In genomic region chr11:65850217-65851082, GRCh38 we compare ENCODE assay signal across 17 cellular contexts. TPM values are rescaled to one million over a fixed set of nuclear protein-coding genes. Genes with fewer than 3 reads are reported as not detected.
DNase-seq lines count a peak whose midpoint lies in the region; ATAC-seq and TF ChIP-seq lines count a peak whose summit lies in the region.
"Had no signal": no experiment of that assay in that cellular context is flagged by ENCODE, and none has a peak within 500 bp of the region (broad histone marks: within the 10 kb centered on the region; RNA-seq: fewer than 3 reads in every experiment).

No MANE protein-coding gene starts in this region.

- TF ChIP-seq CTCF in WERI-Rb-1 (IDR thresholded peaks at IDR 0.05; ENCODE audit: low read depth, low read length) = no peak

- no peak overlapping the region for H2BK120ac ChIP-seq in neuronal stem cell (ENCODE audit: low read depth, low read length)

- peak overlapping the region; percentile 30 for H2BK12ac ChIP-seq in neuronal stem cell (ENCODE audit: low read length)

- no peak overlapping the region for H3K14ac ChIP-seq in neuronal stem cell (ENCODE audit: low read length)

- H3K27ac ChIP-seq in neuronal stem cell (replicated peaks; ENCODE audit: low read length) (no peak overlapping the region), WERI-Rb-1 (no peak overlapping the region)
- H3K27ac ChIP-seq: esophagus muscularis mucosa, heart left ventricle, tibial artery had no signal

- ATAC-seq in HG03571 (IDR thresholded peaks at IDR 0.05; ENCODE audit: unreplicated experiment) = no peak

- H3K4ac ChIP-seq in neuronal stem cell (ENCODE audit: low read length) = no peak overlapping the region

- peaks cover 7% of the 10 kb centered on the region for H3K79me1 ChIP-seq in neuronal stem cell (ENCODE audit: low read depth, low read length)

- H4K8ac ChIP-seq in neuronal stem cell (ENCODE audit: low read depth, low read length) = no peak overlapping the region

- peaks cover 41% of the 10 kb centered on the region in 2 donors for H3K36me3 ChIP-seq in neuronal stem cell (replicated peaks in 1 of 2; ENCODE audit: control insufficient read depth in 2 of 2, insufficient read depth in 2 of 2, low read length in 2 of 2)
- H3K36me3 ChIP-seq in WERI-Rb-1 = peaks cover 46% of the 10 kb centered on the region

- H3K9ac ChIP-seq in neuronal stem cell (ENCODE audit: low read depth, low read length, poor library complexity) = peak overlapping the region; percentile 44

- H3K9me3 ChIP-seq in neuronal stem cell (replicated peaks in 1 of 2; ENCODE audit: control insufficient read depth in 2 of 2, insufficient read depth in 1 of 2, low read depth in 1 of 2, low read length in 2 of 2) (peaks cover 6 to 14% of the 10 kb centered on the region in 2 donors), WERI-Rb-1 (ENCODE audit: severe bottlenecking) (peaks cover 5% of the 10 kb centered on the region)

- peak overlapping the region; percentile 81 for H3K23ac ChIP-seq in neuronal stem cell (ENCODE audit: low read depth, low read length, poor library complexity)

- no peak overlapping the region for H2BK15ac ChIP-seq in neuronal stem cell (ENCODE audit: low read length)

- H2AFZ ChIP-seq in neuronal stem cell (ENCODE audit: low read length) = no peak overlapping the region

- H3K4me1 ChIP-seq in neuronal stem cell (ENCODE audit: control insufficient read depth in 2 of 2, insufficient read depth in 1 of 2, low read depth in 1 of 2, low read length in 2 of 2) = peaks cover 0 to 4% of the 10 kb centered on the region in 2 donors

- no peak overlapping the region for H4K91ac ChIP-seq in neuronal stem cell (ENCODE audit: low read depth, low read length, poor library complexity)

- H2BK5ac ChIP-seq in neuronal stem cell (ENCODE audit: low read length) = peak overlapping the region; percentile 78

- WGBS in neuronal stem cell (ENCODE audit: extremely low coverage in 2 of 2, insufficient read length in 2 of 2, insufficient replicate concordance in 1 of 2), 2 donors = no CpG with 5 or more reads among the region's 20 CpGs

- no peak overlapping the region for H2AK5ac ChIP-seq in neuronal stem cell (ENCODE audit: low read depth, low read length)

- H3K4me3 ChIP-seq in neuronal stem cell (ENCODE audit: low read length in 2 of 2) (no peak overlapping the region), WERI-Rb-1 (ENCODE audit: low read depth, low read length) (no peak overlapping the region)
- H3K4me3 ChIP-seq: esophagus muscularis mucosa, heart left ventricle, tibial artery had no signal

- peak; percentile 49 for DNase-seq in DMS53 (lab: John Stamatoyannopoulos, UW)
- DNase-seq in DMS53 treated with DMSO at 0.1 percent for 48 hours (lab: John Stamatoyannopoulos, UW; ENCODE audit: unreplicated experiment) = no peak
- DNase-seq in H4 (ENCODE audit: low spot score) = peak; percentile 4
- DNase-seq in astrocyte of the hippocampus (ENCODE audit: low read depth, low spot score) = peak; percentile 5
- no peak for DNase-seq in neuronal stem cell (ENCODE audit: low spot score)
- DNase-seq in NCI-H128 (lab: John Stamatoyannopoulos, UW; ENCODE audit: unreplicated experiment) = no peak
- no peak for DNase-seq in WERI-Rb-1
- DNase-seq: amygdala; CD4-positive, alpha-beta T cell; cortex of kidney; heart left ventricle; NCI-H1092 treated with DMSO at 0.1 percent for 48 hours; NCI-H2227 treated with DMSO at 0.1 percent for 48 hours had no signal

- no peaks in the 10 kb centered on the region for H3K27me3 ChIP-seq in neuronal stem cell (ENCODE audit: control insufficient read depth in 3 of 3, insufficient read depth in 3 of 3, low read depth in 1 of 3, low read length in 3 of 3)
- H3K27me3 ChIP-seq in WERI-Rb-1 (ENCODE audit: insufficient read depth, low read depth, severe bottlenecking) = no peaks in the 10 kb centered on the region
- H3K27me3 ChIP-seq: esophagus muscularis mucosa, heart left ventricle, tibial artery had no signal

- no peak overlapping the region for H3K18ac ChIP-seq in neuronal stem cell (ENCODE audit: low read length)

- H3K4me2 ChIP-seq in neuronal stem cell (ENCODE audit: insufficient read depth, low read length, poor library complexity, severe bottlenecking) = no peak overlapping the region

RNA-seq across cellular contexts. Expression of gene CFL1, which starts 7.5 kb away (rescaled TPM):
- 1,250 and 1,621 TPM in 2 replicates for total RNA-seq in H4 (2014; rRNA removed; shearing (Covaris generic))
- 860 TPM for polyA plus RNA-seq in neuronal stem cell (2013, experiment 1 of 2)
- 866 TPM for polyA plus RNA-seq in neuronal stem cell (2013, experiment 2 of 2)

RNA-seq across cellular contexts. Expression of gene MUS81, which starts 9.8 kb away (rescaled TPM):
- total RNA-seq in H4 (2014; rRNA removed; shearing (Covaris generic)) = 13.6 and 20.0 TPM in 2 replicates
- 25.3 TPM for polyA plus RNA-seq in neuronal stem cell (2013, experiment 1 of 2)
- 26.7 TPM for polyA plus RNA-seq in neuronal stem cell (2013, experiment 2 of 2)

RNA-seq across cellular contexts. Expression of gene SNX32, which starts 16.7 kb away (rescaled TPM):
- total RNA-seq in H4 (2014; rRNA removed; shearing (Covaris generic)) = not detected in 2 replicates
- 3.0 TPM for polyA plus RNA-seq in neuronal stem cell (2013, experiment 1 of 2)
- polyA plus RNA-seq in neuronal stem cell (2013, experiment 2 of 2) = 3.3 TPM

RNA-seq across cellular contexts. Expression of gene EFEMP2, which starts 22.1 kb away (rescaled TPM):
- total RNA-seq in H4 (2014; rRNA removed; shearing (Covaris generic)) = 0.33 and 3.9 TPM in 2 replicates
- 44.5 TPM for polyA plus RNA-seq in neuronal stem cell (2013, experiment 1 of 2)
- polyA plus RNA-seq in neuronal stem cell (2013, experiment 2 of 2) = 44.0 TPM

RNA-seq across cellular contexts. Expression of gene CTSW, which starts 29.2 kb away (rescaled TPM):
- not detected in 2 replicates for total RNA-seq in H4 (2014; rRNA removed; shearing (Covaris generic))
- polyA plus RNA-seq in neuronal stem cell (2013, experiment 1 of 2) = not detected
- not detected for polyA plus RNA-seq in neuronal stem cell (2013, experiment 2 of 2)
- total RNA-seq: kidney epithelial cell had no signal

Comparison
In these comparisons a context has a peak if more than half of its experiments do, and no peak if none do; other contexts are left out.
1. DNase-seq: peak in DMS53 (single experiment), H4 (single experiment) and astrocyte of the hippocampus (single experiment); none in DMS53 treated with DMSO at 0.1 percent for 48 hours (single experiment), neuronal stem cell (single experiment), NCI-H128 (single experiment) and WERI-Rb-1 (single experiment).